Comparison of ENCODE assay signal across 25 cellular contexts in the genomic region with DNA sequence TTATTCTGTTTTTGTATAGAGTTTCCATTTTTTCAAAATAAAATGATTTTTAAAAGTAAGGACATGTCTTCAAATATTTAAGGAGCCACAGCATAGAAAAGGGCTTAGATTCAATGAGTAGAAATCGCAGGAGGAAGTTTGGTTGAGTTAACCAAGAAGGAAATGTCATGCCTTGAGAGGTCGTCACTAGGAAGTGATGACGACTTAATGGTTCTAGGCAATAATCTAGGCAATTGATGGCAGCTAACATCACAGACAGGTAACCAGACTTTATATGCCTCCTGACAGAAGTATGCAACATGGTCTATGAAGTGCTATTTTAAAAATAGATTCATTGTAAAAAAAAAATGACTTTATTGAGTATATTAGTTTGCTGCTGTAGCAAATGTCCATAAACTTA.
"Had no signal": no experiment of that assay in that cellular context is flagged by ENCODE, and none has a peak within 500 bp of the region (broad histone marks: within the 10 kb centered on the region; RNA-seq: fewer than 3 reads in every experiment).

No MANE protein-coding gene starts in this region.

- H3K79me2 ChIP-seq: hepatocyte had no signal

- H3K27me3 ChIP-seq: esophagus muscularis mucosa, foreskin keratinocyte, hepatocyte had no signal

- H3K4me3 ChIP-seq: coronary artery, dorsolateral prefrontal cortex, esophagus muscularis mucosa, gastroesophageal sphincter, heart left ventricle, hepatocyte, left ventricle myocardium inferior, lower lobe of right lung had no signal

- FAIRE-seq: colon, endothelial cell of umbilical vein, frontal cortex, kidney had no signal

- H3K4me1 ChIP-seq: esophagus muscularis mucosa, gastroesophageal sphincter, heart left ventricle, left ventricle myocardium inferior, lower lobe of right lung had no signal

- H3K4me2 ChIP-seq: hepatocyte had no signal

- H2AFZ ChIP-seq: hepatocyte had no signal

- H3K36me3 ChIP-seq: esophagus muscularis mucosa, gastroesophageal sphincter, heart left ventricle, left ventricle myocardium inferior, lower lobe of right lung had no signal

- H3K27ac ChIP-seq: coronary artery, dorsolateral prefrontal cortex, esophagus muscularis mucosa, foreskin keratinocyte, gastroesophageal sphincter, heart left ventricle, hepatocyte, left ventricle myocardium inferior, lower lobe of right lung had no signal

- DNase-seq: dermis blood vessel endothelial cell; dorsolateral prefrontal cortex; effector CD4-positive, alpha-beta T cell; effector memory CD4-positive, alpha-beta T cell; foreskin keratinocyte; heart left ventricle; hypothalamus; immature natural killer cell; islet precursor cell; kidney; kidney glomerular epithelial cell; left colon; left ventricle myocardium inferior; lower lobe of right lung; mesenchymal stem cell; midbrain; naive thymus-derived CD4-positive, alpha-beta T cell had no signal

- H3K9me3 ChIP-seq: esophagus muscularis mucosa, gastroesophageal sphincter, left ventricle myocardium inferior, lower lobe of right lung had no signal

- ATAC-seq: foreskin keratinocyte; gastroesophageal sphincter; heart left ventricle; left colon; left lobe of liver; lower lobe of right lung; naive thymus-derived CD4-positive, alpha-beta T cell had no signal
